12 cellular contexts compared by ENCODE assay signal in genomic region chr11:124970925-124971324, GRCh38. TPM values are rescaled to one million over a fixed set of nuclear protein-coding genes. Genes with fewer than 3 reads are reported as not detected.
A peak's percentile ranks its signal among the peaks of the same experiment; 100 is the strongest.
DNase-seq lines count a peak whose midpoint lies in the region; ATAC-seq, FAIRE-seq and TF ChIP-seq lines count a peak whose summit lies in the region.
"Had no signal": no experiment of that assay in that cellular context is flagged by ENCODE, and none has a peak within 500 bp of the region (broad histone marks: within the 10 kb centered on the region; RNA-seq: fewer than 3 reads in every experiment).

No MANE protein-coding gene starts in this region.

- peak; percentile 92 for DNase-seq in GF-D8 (lab: John Stamatoyannopoulos, UW)
- peak; percentile 32 for DNase-seq in MM.1S
- DNase-seq in GM12878 (ENCODE audit: low read depth, low spot score), result no peak
- peak; percentile 8 for DNase-seq in left kidney (ENCODE audit: low read depth, low spot score)
- DNase-seq in NCI-H2227 treated with DMSO at 0.1 percent for 48 hours (lab: John Stamatoyannopoulos, UW), result no peak
- DNase-seq in effector CD4-positive, alpha-beta T cell, result no peak
- DNase-seq: activated CD4-positive, CD25-positive, alpha-beta regulatory T cell treated with anti-CD3 and anti-CD28 coated beads, Interleukin-2, amount 50 U/mL, for 72 hours; activated naive CD8-positive, alpha-beta T cell treated with anti-CD3 and anti-CD28 coated beads, Interleukin-2, amount 50 U/mL, for 24 hours; NCI-H2171 treated with DMSO at 0.1 percent for 48 hours had no signal

- TF ChIP-seq RAD21 in GM12878 (IDR thresholded peaks at IDR 0.05; ENCODE audit: insufficient read depth, low read depth, low read length), result peak; percentile 39; the same call in 1 of the 2 replicates

- in situ Hi-C loops in GM12878 (cut with MboI), result loop anchor here (25.0 kb wide), 1 partner anchor 916 kb away; the partner anchor contains the start of gene HYLS1

- intact Hi-C loops in GM12878 (cut with micrococcal nuclease; ENCODE audit: unreplicated experiment), result no loop called here

- RAD21 ChIA-PET in GM12878 (lab: Charles Lee; ENCODE audit: unreplicated experiment), result interaction anchor here (1.2 to 3.4 kb wide), 2 partner anchors 147 to 170 kb away, joined by 3 to 18 read pairs; no protein-coding TSS in a partner anchor

- CTCF ChIA-PET in GM12878 (lab: Yijun Ruan, JAX), result interaction anchor here (0.8 to 5.0 kb wide), 10 partner anchors 9 to 460 kb away, joined by 3 to 44 read pairs (median 4); no protein-coding TSS in a partner anchor

- no TSS peak for BruUV-seq in GM12878 (replicated peaks; lab: Mats Ljungman, UMichigan)

- H3K27me3 ChIP-seq in MM.1S (replicated peaks; ENCODE audit: insufficient read depth, low read length), result no peaks in the 10 kb centered on the region
- no peaks in the 10 kb centered on the region for H3K27me3 ChIP-seq in GM12878 (replicated peaks in 1 of 2; ENCODE audit: control insufficient read depth in 2 of 2, insufficient read depth in 2 of 2, low read length in 1 of 2)

- TF ChIP-seq EP300 in GM12878 (IDR thresholded peaks at IDR 0.05; ENCODE audit: borderline replicate concordance in 1 of 2, control insufficient read depth in 1 of 2, low read depth in 2 of 2, low read length in 2 of 2), result no peak

- H3K9me3 ChIP-seq in MM.1S (replicated peaks; ENCODE audit: insufficient read depth, low read length), result no peaks in the 10 kb centered on the region
- no peaks in the 10 kb centered on the region for H3K9me3 ChIP-seq in GM12878 (replicated peaks; ENCODE audit: control insufficient read depth, insufficient read depth, low read length)

- FAIRE-seq in GM12878 (lab: Jason Lieb, UNC), result no peak

- SMC1A ChIA-PET in GM12878 (lab: Charles Lee; ENCODE audit: uncharacterized antibody, unreplicated experiment), result interaction anchor here (1.0 kb wide), 2 partner anchors 145 to 170 kb away, joined by 4 read pairs; no protein-coding TSS in a partner anchor

- no peak overlapping the region for H2AFZ ChIP-seq in MM.1S (ENCODE audit: low read length)
- H2AFZ ChIP-seq in GM12878 (ENCODE audit: control insufficient read depth, low read depth, low read length), result no peak overlapping the region

- ATAC-seq in GM12878 (peak; percentile 57), HG03045 (IDR thresholded peaks at IDR 0.05; ENCODE audit: unreplicated experiment) (no peak), HG03520 (IDR thresholded peaks at IDR 0.05; ENCODE audit: unreplicated experiment) (no peak)
- ATAC-seq: activated naive CD8-positive, alpha-beta T cell treated with anti-CD3 and anti-CD28 coated beads, Interleukin-2, amount 50 U/mL, for 24 hours had no signal

- H3K9ac ChIP-seq in MM.1S (ENCODE audit: low read length) (no peak overlapping the region), GM12878 (ENCODE audit: control insufficient read depth, insufficient read depth, low read length) (no peak overlapping the region)

- no peak overlapping the region for H3K27ac ChIP-seq in MM.1S (ENCODE audit: low read length)
- no peak overlapping the region for H3K27ac ChIP-seq in GM12878 (ENCODE audit: control insufficient read depth, insufficient read depth)

- TF ChIP-seq CTCF in MM.1S (IDR thresholded peaks at IDR 0.05; ENCODE audit: low read length), result peak; percentile 29; the same call in 1 of the 2 replicates
- peak in 1 of 3 experiments; percentile 29; a peak in 1 of 6 replicates for TF ChIP-seq CTCF in GM12878 (IDR thresholded peaks at IDR 0.05 in 2 of 3, conservative IDR thresholded peaks at IDR 0.05 in 1 of 3; ENCODE audit: control insufficient read depth in 2 of 3, extremely low read depth in 1 of 3, insufficient read depth in 1 of 3, low read depth in 3 of 3, low read length in 3 of 3)

- H3K79me2 ChIP-seq in MM.1S (ENCODE audit: low read length) (no peaks in the 10 kb centered on the region), GM12878 (ENCODE audit: control insufficient read depth, insufficient read depth, low read length) (no peaks in the 10 kb centered on the region)

- no peak for TF ChIP-seq POLR2A in GM12878 (IDR thresholded peaks at IDR 0.05; ENCODE audit: low read depth, low read length)

- H3K4me3 ChIP-seq in MM.1S (ENCODE audit: low read length), result no peak overlapping the region
- no peak overlapping the region for H3K4me3 ChIP-seq in GM12878

- H3K4me1 ChIP-seq in MM.1S (ENCODE audit: low read length), result no peaks in the 10 kb centered on the region
- no peaks in the 10 kb centered on the region for H3K4me1 ChIP-seq in GM12878 (ENCODE audit: control insufficient read depth, insufficient read depth, low read length)

- no peak overlapping the region for H3K4me2 ChIP-seq in MM.1S (ENCODE audit: low read depth, low read length)
- H3K4me2 ChIP-seq in GM12878 (ENCODE audit: control insufficient read depth, insufficient read depth), result no peak overlapping the region

- no peaks in the 10 kb centered on the region for H3K9me2 ChIP-seq in MM.1S (replicated peaks; ENCODE audit: insufficient read depth, low read length)

- POLR2A ChIA-PET in GM12878 (lab: Charles Lee), result no interaction called here

- no peaks in the 10 kb centered on the region for H3F3A ChIP-seq in MM.1S (ENCODE audit: insufficient read depth, low read length)

- WGBS in GM12878 (ENCODE audit: insufficient coverage, insufficient replicate concordance, low lambda C conversion rate, missing lambda C conversion rate), result 96% methylated on average over 2 of the region's 2 CpGs

- no peaks in the 10 kb centered on the region for H4K20me1 ChIP-seq in MM.1S (ENCODE audit: insufficient read depth, low read length)
- H4K20me1 ChIP-seq in GM12878 (ENCODE audit: control insufficient read depth, insufficient read depth), result no peaks in the 10 kb centered on the region

- no peaks in the 10 kb centered on the region for H3K36me3 ChIP-seq in MM.1S (replicated peaks; ENCODE audit: insufficient read depth, low read length)
- no peaks in the 10 kb centered on the region for H3K36me3 ChIP-seq in GM12878 (ENCODE audit: control insufficient read depth in 2 of 2, insufficient read depth in 2 of 2, low read length in 1 of 2)

RNA-seq across cellular contexts. Expression of gene CCDC15, which starts 16.9 kb away (rescaled TPM):
- 11.6 and 13.0 TPM in 2 replicates for total RNA-seq in GM12878 (2013; cell fraction: nucleolus; rRNA removed)
- total RNA-seq in GM12878 (2014; rRNA removed) (3.2 and 3.3 TPM in 2 replicates), GM12878 (2014; rRNA removed; fragmentation: Illumina TruSeq; extraction: Trizol) (5.3 and 5.4 TPM in 2 replicates), GM12878 (2021) (2.3 and 3.2 TPM in 2 replicates)
- polyA plus RNA-seq in GM12878 (2011; ENCODE audit: low read depth), result 0.91 TPM
- polyA plus RNA-seq in GM12878 (2011; rRNA removed) (3.4 and 5.9 TPM in 2 replicates), GM12878 (2014; fragmentation: Illumina TruSeq; extraction: Trizol) (3.8 and 5.7 TPM in 2 replicates), GM12878 (2014; fragmentation: Nextera tagmentation; extraction: Ambion mirVana) (1 to 10 TPM; 2.0 to 2.8 TPM), GM12878 (2014; rRNA removed) (1.6 and 2.1 TPM in 2 replicates), GM12878 (2016; fragmentation: Nextera tagmentation; extraction: Ambion mirVana) (1 to 10 TPM; 4.1 to 4.4 TPM)
- 1.4 and 1.5 TPM in 2 replicates for polyA plus RNA-seq in GM12878 (2011; cell fraction: cytosol; rRNA removed)
- polyA plus RNA-seq in GM12878 (2011; cell fraction: nucleus; rRNA removed), result 3.2 and 3.3 TPM in 2 replicates
- polyA plus RNA-seq in GM12878 (2012), result 0.96 and 1.7 TPM in 2 replicates
- 3.2 and 3.5 TPM in 2 replicates for polyA minus RNA-seq in GM12878 (2011; rRNA and poly(A)+ RNA removed)
- polyA minus RNA-seq in GM12878 (2011; cell fraction: cytosol; rRNA and poly(A)+ RNA removed), result 1.5 and 1.7 TPM in 2 replicates
- 6.0 and 8.2 TPM in 2 replicates for polyA minus RNA-seq in GM12878 (2011; cell fraction: nucleus; rRNA and poly(A)+ RNA removed)

RNA-seq across cellular contexts. Expression of gene HEPACAM, which starts 35.1 kb away (rescaled TPM):
- not detected in 2 replicates for total RNA-seq in GM12878 (2013; cell fraction: nucleolus; rRNA removed)
- total RNA-seq in GM12878 (2014; rRNA removed) (not detected in 2 replicates), GM12878 (2014; rRNA removed; fragmentation: Illumina TruSeq; extraction: Trizol) (not detected in 2 replicates), GM12878 (2021) (0.08 TPM in 1 of 2 replicates, not detected in the other)
- not detected for polyA plus RNA-seq in GM12878 (2011; ENCODE audit: low read depth)
- polyA plus RNA-seq in GM12878 (2011; rRNA removed) (0.03 TPM in 1 of 2 replicates, not detected in the other), GM12878 (2014; fragmentation: Illumina TruSeq; extraction: Trizol) (not detected in 2 replicates), GM12878 (2014; fragmentation: Nextera tagmentation; extraction: Ambion mirVana) (not detected), GM12878 (2014; rRNA removed) (not detected in 2 replicates), GM12878 (2016; fragmentation: Nextera tagmentation; extraction: Ambion mirVana) (not detected)
- polyA plus RNA-seq in GM12878 (2011; cell fraction: cytosol; rRNA removed), result 0.05 and 0.09 TPM in 2 replicates
- not detected in 2 replicates for polyA plus RNA-seq in GM12878 (2011; cell fraction: nucleus; rRNA removed)
- polyA plus RNA-seq in GM12878 (2012), result not detected in 2 replicates
- not detected in 2 replicates for polyA minus RNA-seq in GM12878 (2011; rRNA and poly(A)+ RNA removed)
- not detected in 2 replicates for polyA minus RNA-seq in GM12878 (2011; cell fraction: cytosol; rRNA and poly(A)+ RNA removed)
- polyA minus RNA-seq in GM12878 (2011; cell fraction: nucleus; rRNA and poly(A)+ RNA removed), result not detected in 2 replicates
- total RNA-seq: Daoy had no signal

RNA-seq across cellular contexts. Expression of gene HEPN1, which starts 51.9 kb away (rescaled TPM):
- total RNA-seq in GM12878 (2013; cell fraction: nucleolus; rRNA removed), result not detected in 2 replicates
- total RNA-seq in GM12878 (2014; rRNA removed) (not detected in 2 replicates), GM12878 (2014; rRNA removed; fragmentation: Illumina TruSeq; extraction: Trizol) (not detected in 2 replicates), GM12878 (2021) (not detected in 2 replicates)
- polyA plus RNA-seq in GM12878 (2011; ENCODE audit: low read depth), result not detected
- polyA plus RNA-seq in GM12878 (2011; rRNA removed) (not detected in 2 replicates), GM12878 (2014; fragmentation: Illumina TruSeq; extraction: Trizol) (not detected in 2 replicates), GM12878 (2014; fragmentation: Nextera tagmentation; extraction: Ambion mirVana) (not detected), GM12878 (2014; rRNA removed) (not detected in 2 replicates), GM12878 (2016; fragmentation: Nextera tagmentation; extraction: Ambion mirVana) (not detected)
- not detected in 2 replicates for polyA plus RNA-seq in GM12878 (2011; cell fraction: cytosol; rRNA removed)
- not detected in 2 replicates for polyA plus RNA-seq in GM12878 (2011; cell fraction: nucleus; rRNA removed)
- not detected in 2 replicates for polyA plus RNA-seq in GM12878 (2012)
- polyA minus RNA-seq in GM12878 (2011; rRNA and poly(A)+ RNA removed), result not detected in 2 replicates
- polyA minus RNA-seq in GM12878 (2011; cell fraction: cytosol; rRNA and poly(A)+ RNA removed), result not detected in 2 replicates
- polyA minus RNA-seq in GM12878 (2011; cell fraction: nucleus; rRNA and poly(A)+ RNA removed), result not detected in 2 replicates
- total RNA-seq: Daoy had no signal

Comparison
In these comparisons a context has a peak if more than half of its experiments do, and no peak if none do; other contexts are left out.
1. DNase-seq: peak in GF-D8 (single experiment), MM.1S (single experiment) and left kidney (single experiment); none in GM12878 (single experiment), NCI-H2227 treated with DMSO at 0.1 percent for 48 hours (single experiment) and effector CD4-positive, alpha-beta T cell (single experiment).